Comparison of ENCODE assay signal across 3 cellular contexts in genomic region chr19:1663227-1663626, GRCh38.
TF ChIP-seq lines count a peak whose summit lies in the region.

No MANE protein-coding gene starts in this region.

TF ChIP-seq in HEK293, 187 proteins besides CTCF, POLR2A, EP300 and RAD21:
- TF ChIP-seq ZNF121 (tag by site-specific recombination; IDR thresholded peaks at IDR 0.05) (peak; percentile 71), ZNF362 (tag by site-specific recombination; IDR thresholded peaks at IDR 0.05) (0 out of 2 replicates have a peak, but pooled peaks have one; percentile 36)

TF ChIP-seq in WTC11, 78 proteins besides CTCF, POLR2A, EP300 and RAD21:
- peak; percentile 71; the same call in 1 of the 2 replicates for TF ChIP-seq ZNF121 (CRISPR knock-in tag; IDR thresholded peaks at IDR 0.05)
TF ChIP-seq in WTC11: peak in this region for 1; not testable (repeated sequence) for 77.

TF ChIP-seq in HepG2, 621 proteins besides CTCF, POLR2A, EP300 and RAD21:
- TF ChIP-seq ZNF121 (CRISPR knock-in tag; IDR thresholded peaks at IDR 0.05): 0 out of 2 replicates have a peak, but pooled peaks have one; percentile 35
